Comparison of ENCODE assay signal across 22 cellular contexts in genomic region chr15:81387629-81388430, GRCh38. TPM values are rescaled to one million over a fixed set of nuclear protein-coding genes. Genes with fewer than 3 reads are reported as not detected.
"Had no signal": no experiment of that assay in that cellular context is flagged by ENCODE, and none has a peak within 500 bp of the region (broad histone marks: within the 10 kb centered on the region; RNA-seq: fewer than 3 reads in every experiment).

No MANE protein-coding gene starts in this region.

- H3K9me3 ChIP-seq: prostate gland, tibial artery, upper lobe of left lung, uterus had no signal

- H3K36me3 Mint-ChIP-seq: stimulated activated effector memory CD8-positive, alpha-beta T cell treated with anti-CD3 and anti-CD28 coated beads, Interleukin-12 subunit alpha, Interleukin-12 subunit beta, amount 100 ng/mL, for 72 hours had no signal

- ATAC-seq: heart right ventricle; left lobe of liver; stimulated activated effector memory CD8-positive, alpha-beta T cell treated with anti-CD3 and anti-CD28 coated beads, Interleukin-12 subunit alpha, Interleukin-12 subunit beta, amount 100 ng/mL, for 72 hours; stimulated activated naive CD8-positive, alpha-beta T cell treated with anti-CD3 and anti-CD28 coated beads, Interleukin-15, Interleukin-2, amounts not matched to agents 100 U/mL and 50 U/mL, for 24 hours had no signal

- H3K9me3 Mint-ChIP-seq: stimulated activated effector memory CD8-positive, alpha-beta T cell treated with anti-CD3 and anti-CD28 coated beads, Interleukin-12 subunit alpha, Interleukin-12 subunit beta, amount 100 ng/mL, for 72 hours had no signal

- H3K9ac ChIP-seq: parathyroid adenoma had no signal

- H3K79me2 ChIP-seq: parathyroid adenoma had no signal

- DNase-seq: cortex of kidney; effector CD8-positive, alpha-beta T cell; heart right ventricle; islet precursor cell; mammary epithelial cell; naive B cell; stimulated activated CD4-positive, alpha-beta T cell treated with anti-CD3 and anti-CD28 coated beads, Interleukin-4, amount 100 ng/mL, for 1 hour; stimulated activated CD8-positive, alpha-beta memory T cell treated with anti-CD3 and anti-CD28 coated beads, Interleukin-4, amount 100 ng/mL, for 48 hours; stimulated activated naive CD8-positive, alpha-beta T cell treated with anti-CD3 and anti-CD28 coated beads, Interleukin-15, Interleukin-2, amounts not matched to agents 100 U/mL and 50 U/mL, for 24 hours; tibial artery; upper lobe of left lung; uterus had no signal

- H3K4me1 Mint-ChIP-seq: naive B cell; nephron; stimulated activated effector memory CD8-positive, alpha-beta T cell treated with anti-CD3 and anti-CD28 coated beads, Interleukin-12 subunit alpha, Interleukin-12 subunit beta, amount 100 ng/mL, for 72 hours had no signal

- H3K4me3 Mint-ChIP-seq: naive B cell; nephron; stimulated activated effector memory CD8-positive, alpha-beta T cell treated with anti-CD3 and anti-CD28 coated beads, Interleukin-12 subunit alpha, Interleukin-12 subunit beta, amount 100 ng/mL, for 72 hours had no signal

- H2AFZ ChIP-seq: parathyroid adenoma had no signal

- H3K4me3 ChIP-seq: dorsolateral prefrontal cortex, heart right ventricle, prostate gland, tibial artery, upper lobe of left lung, uterus had no signal

- H3K36me3 ChIP-seq: heart right ventricle, prostate gland, tibial artery, upper lobe of left lung, uterus had no signal

- H3K4me1 ChIP-seq: heart right ventricle, parathyroid adenoma, tibial artery, uterus had no signal

- H3K27ac ChIP-seq: dorsolateral prefrontal cortex, heart right ventricle, parathyroid adenoma, tibial artery, upper lobe of left lung, uterus had no signal

- FAIRE-seq: frontal cortex had no signal

- H3K27ac Mint-ChIP-seq: naive B cell; nephron; stimulated activated effector memory CD8-positive, alpha-beta T cell treated with anti-CD3 and anti-CD28 coated beads, Interleukin-12 subunit alpha, Interleukin-12 subunit beta, amount 100 ng/mL, for 72 hours had no signal

- H3K27me3 ChIP-seq: dorsolateral prefrontal cortex, heart right ventricle, tibial artery, upper lobe of left lung, uterus had no signal

RNA-seq across cellular contexts. Expression of gene TMC3, which starts 13.8 kb away (rescaled TPM):
- total RNA-seq: glomerular endothelial cell, heart right ventricle, left lobe of liver, mammary epithelial cell, renal cortical epithelial cell, upper lobe of left lung had no signal
- polyA plus RNA-seq: esophagus, mammary epithelial cell had no signal
